ENCODE assay signal across 9 cellular contexts in genomic region chr15:90095521-90095959, GRCh38. TPM values are rescaled to one million over a fixed set of nuclear protein-coding genes. Genes with fewer than 3 reads are reported as not detected.
A peak's percentile ranks its signal among the peaks of the same experiment; 100 is the strongest.
DNase-seq lines count a peak whose midpoint lies in the region; ATAC-seq, FAIRE-seq and TF ChIP-seq lines count a peak whose summit lies in the region.
"Had no signal": no experiment of that assay in that cellular context is flagged by ENCODE, and none has a peak within 500 bp of the region (broad histone marks: within the 10 kb centered on the region; RNA-seq: fewer than 3 reads in every experiment).

No MANE protein-coding gene starts in this region.

- FAIRE-seq in pancreas (lab: Jason Lieb, UNC), result no peak

- H3K27ac Mint-ChIP-seq in brain, result peak overlapping the region in 3 of 5 experiments; percentile 62 to 81 (median 63)

- H3K4me3 ChIP-seq in pancreas, result no peak overlapping the region

- no peaks in the 10 kb centered on the region for H3K9me3 Mint-ChIP-seq in brain

- peaks cover 3% of the 10 kb centered on the region for H3K27me3 Mint-ChIP-seq in brain

- peaks cover 48% of the 10 kb centered on the region for H3K36me3 Mint-ChIP-seq in brain

- H3K4me1 ChIP-seq in pancreas, result peaks cover 50 to 67% (median 51%) of the 10 kb centered on the region in 3 donors

- in situ Hi-C loops in GM13976 (cut with MboI; ENCODE audit: low sequenced_read_pairs, unreplicated experiment), result no loop called here

- DNase-seq in NCI-H146 (lab: John Stamatoyannopoulos, UW) (peak; percentile 88), pancreas (peak in 4 of 6 donors; percentile 73 to 84 (median 80)), NOMO-1 treated with DMSO at 0.1 percent for 48 hours (lab: John Stamatoyannopoulos, UW; ENCODE audit: unreplicated experiment) (no peak), GM13976 (ENCODE audit: low spot score) (no peak), T1000 (lab: John Stamatoyannopoulos, UW) (no peak)
- DNase-seq: effector CD8-positive, alpha-beta T cell had no signal

- intact Hi-C loops in pancreas (cut with DNase I), result no loop called here

- no peaks in the 10 kb centered on the region for H3K9me3 ChIP-seq in pancreas

- no peak for TF ChIP-seq CTCF in brain (conservative IDR thresholded peaks at IDR 0.05)
- TF ChIP-seq CTCF in pancreas (IDR thresholded peaks at IDR 0.05), result no peak
- TF ChIP-seq CTCF in GM13976 (IDR thresholded peaks at IDR 0.05; ENCODE audit: borderline replicate concordance, control extremely low read depth, extremely low read depth, insufficient read depth, missing control alignments), result no peak

- H3K4me1 Mint-ChIP-seq in brain, result peaks cover 63% of the 10 kb centered on the region

- peak; percentile 34 for ATAC-seq in GM18867 (IDR thresholded peaks at IDR 0.05; ENCODE audit: unreplicated experiment)
- ATAC-seq in pancreas, result peak; percentile 63 to 83 (median 73)
- ATAC-seq in GM21526 (IDR thresholded peaks at IDR 0.05; ENCODE audit: low FRiP score, unreplicated experiment), result no peak

- peak overlapping the region; percentile 53 to 98 (median 68) for H3K27ac ChIP-seq in pancreas

- peaks cover 0 to 7% (median 1%) of the 10 kb centered on the region in 3 donors for H3K36me3 ChIP-seq in pancreas

- H3K27me3 ChIP-seq in pancreas, result no peaks in the 10 kb centered on the region

- 10 to 12% methylated on average over 3 of the region's 3 CpGs for WGBS in pancreas, 2 donors

- peak overlapping the region in 1 of 5 experiments; percentile 28 for H3K4me3 Mint-ChIP-seq in brain

RNA-seq across cellular contexts. Expression of gene IDH2, which starts 6.7 kb away (rescaled TPM):
- 209 TPM for polyA plus RNA-seq in brain (ENCODE audit: insufficient read depth, low read depth, low replicate concordance)
- total RNA-seq in pancreas, result 100 to 1,000 TPM; 107 to 128 (median 114) TPM
- 10 to 100 TPM; 53.6 to 55.7 TPM for polyA plus RNA-seq in pancreas

Comparison
In these comparisons a context has a peak if more than half of its experiments do, and no peak if none do; other contexts are left out.
1. DNase-seq: peak in NCI-H146 (single experiment) and pancreas (4 of 6); none in NOMO-1 treated with DMSO at 0.1 percent for 48 hours (single experiment), GM13976 (single experiment) and T1000 (single experiment).